Comparison of ENCODE assay signal across 13 cellular contexts in genomic region chr3:10219737-10220136, GRCh38. TPM values are rescaled to one million over a fixed set of nuclear protein-coding genes. Genes with fewer than 3 reads are reported as not detected.
A peak's percentile ranks its signal among the peaks of the same experiment; 100 is the strongest.
DNase-seq lines count a peak whose midpoint lies in the region; ATAC-seq and TF ChIP-seq lines count a peak whose summit lies in the region.
"Had no signal": no experiment of that assay in that cellular context is flagged by ENCODE, and none has a peak within 500 bp of the region (broad histone marks: within the 10 kb centered on the region; RNA-seq: fewer than 3 reads in every experiment).

No MANE protein-coding gene starts in this region.

- peaks cover 22% of the 10 kb centered on the region for H3K36me3 Mint-ChIP-seq in activated CD8-positive, alpha-beta memory T cell treated with anti-CD3 and anti-CD28 coated beads, Interleukin-2, amount 10 ng/mL, durations not matched to agents 7 days and 5 days
- peaks cover 19% of the 10 kb centered on the region for H3K36me3 Mint-ChIP-seq in activated T-cell treated with anti-CD3 and anti-CD28 coated beads, Interleukin-2, amount 50 U/mL, for 24 hours (ENCODE audit: low read depth)

- intact Hi-C loops in spleen (cut with DNase I; ENCODE audit: low total_unique reads): loop anchor here (10.0 kb wide), 2 partner anchors 55 to 195 kb away; partner anchors contain the start of genes FANCD2 and IRAK2

- CTCF ChIA-PET in activated CD8-positive, alpha-beta memory T cell treated with anti-CD3 and anti-CD28 coated beads, Interleukin-2, amount 10 ng/mL, durations not matched to agents 7 days and 5 days (lab: Charles Lee): interaction anchor here (1.0 to 1.8 kb wide), 3 partner anchors 16 to 101 kb away, joined by 3 to 4 read pairs (median 3); partner anchors contain the start of gene SEC13

- peak overlapping the region; percentile 79 for H3K27ac Mint-ChIP-seq in activated CD8-positive, alpha-beta memory T cell treated with anti-CD3 and anti-CD28 coated beads, Interleukin-2, amount 10 ng/mL, durations not matched to agents 7 days and 5 days
- H3K27ac Mint-ChIP-seq in activated T-cell treated with anti-CD3 and anti-CD28 coated beads, Interleukin-2, amount 50 U/mL, for 24 hours: no peak overlapping the region

- H3K27ac ChIP-seq in spleen (peak overlapping the region in 6 of 8 donors; percentile 55 to 77 (median 70)), coronary artery (no peak overlapping the region)

- H3K9me3 Mint-ChIP-seq in activated CD8-positive, alpha-beta memory T cell treated with anti-CD3 and anti-CD28 coated beads, Interleukin-2, amount 10 ng/mL, durations not matched to agents 7 days and 5 days (ENCODE audit: low read depth): peaks cover 5% of the 10 kb centered on the region
- H3K9me3 Mint-ChIP-seq in activated T-cell treated with anti-CD3 and anti-CD28 coated beads, Interleukin-2, amount 50 U/mL, for 24 hours: peaks cover 2% of the 10 kb centered on the region

- no peak for TF ChIP-seq POLR2A in spleen (IDR thresholded peaks at IDR 0.05)

- no peaks in the 10 kb centered on the region for H3K27me3 ChIP-seq in spleen (replicated peaks in 1 of 7)

- WGBS in spleen, 5 donors: 93 to 97% (median 95%) methylated on average over 9 of the region's 9 CpGs

- peaks cover 0 to 80% (median 21%) of the 10 kb centered on the region in 6 donors for H3K36me3 ChIP-seq in spleen

- TF ChIP-seq CTCF in spleen (IDR thresholded peaks at IDR 0.05 in 8 of 11, conservative IDR thresholded peaks at IDR 0.05 in 3 of 11) (no peak), coronary artery (IDR thresholded peaks at IDR 0.05) (no peak)

- no peaks in the 10 kb centered on the region for H3K27me3 Mint-ChIP-seq in activated CD8-positive, alpha-beta memory T cell treated with anti-CD3 and anti-CD28 coated beads, Interleukin-2, amount 10 ng/mL, durations not matched to agents 7 days and 5 days
- no peaks in the 10 kb centered on the region for H3K27me3 Mint-ChIP-seq in activated T-cell treated with anti-CD3 and anti-CD28 coated beads, Interleukin-2, amount 50 U/mL, for 24 hours

- H3K4me1 Mint-ChIP-seq in activated CD8-positive, alpha-beta memory T cell treated with anti-CD3 and anti-CD28 coated beads, Interleukin-2, amount 10 ng/mL, durations not matched to agents 7 days and 5 days: peaks cover 49% of the 10 kb centered on the region
- peaks cover 42% of the 10 kb centered on the region for H3K4me1 Mint-ChIP-seq in activated T-cell treated with anti-CD3 and anti-CD28 coated beads, Interleukin-2, amount 50 U/mL, for 24 hours (ENCODE audit: low read depth)

- no peak overlapping the region for H3K4me3 Mint-ChIP-seq in activated CD8-positive, alpha-beta memory T cell treated with anti-CD3 and anti-CD28 coated beads, Interleukin-2, amount 10 ng/mL, durations not matched to agents 7 days and 5 days
- no peak overlapping the region for H3K4me3 Mint-ChIP-seq in activated T-cell treated with anti-CD3 and anti-CD28 coated beads, Interleukin-2, amount 50 U/mL, for 24 hours

- ATAC-seq in activated CD8-positive, alpha-beta memory T cell treated with anti-CD3 and anti-CD28 coated beads, Interleukin-2, amount 10 ng/mL, durations not matched to agents 7 days and 5 days: no peak
- ATAC-seq: esophagus mucosa had no signal

- no peak for DNase-seq in activated CD8-positive, alpha-beta memory T cell treated with anti-CD3 and anti-CD28 coated beads, Interleukin-2, amount 10 ng/mL, durations not matched to agents 7 days and 5 days
- DNase-seq in activated CD8-positive, alpha-beta memory T cell treated with anti-CD3 and anti-CD28 coated beads, Interleukin-2, amount 50 U/mL, for 4 hours: no peak
- DNase-seq in NCI-H2029 treated with DMSO at 0.1 percent for 48 hours (lab: John Stamatoyannopoulos, UW): peak; percentile 90
- peak; percentile 36 for DNase-seq in astrocyte of the hippocampus (ENCODE audit: low read depth, low spot score)
- DNase-seq in spleen: peak; percentile 51
- DNase-seq in coronary artery (ENCODE audit: low spot score): no peak
- no peak for DNase-seq in activated T-cell treated with anti-CD3 and anti-CD28 coated beads, Interleukin-2, amount 50 U/mL, for 24 hours
- DNase-seq in islet precursor cell: no peak
- DNase-seq: DMS153, head of caudate nucleus, kidney, MM.1S had no signal

- H3K4me1 ChIP-seq in spleen: peaks cover 22 to 51% (median 33%) of the 10 kb centered on the region in 6 donors

- no peak overlapping the region for H3K4me3 ChIP-seq in spleen
- no peak overlapping the region for H3K4me3 ChIP-seq in coronary artery

- H3K9me3 ChIP-seq in spleen: peaks cover 0 to 14% (median 11%) of the 10 kb centered on the region in 8 donors

RNA-seq across cellular contexts. Expression of gene TATDN2, which starts 28.5 kb away (rescaled TPM):
- total RNA-seq in activated CD8-positive, alpha-beta memory T cell treated with anti-CD3 and anti-CD28 coated beads, Interleukin-2, amount 10 ng/mL, durations not matched to agents 7 days and 5 days: 10 to 100 TPM; 60.2 to 67.1 TPM
- 10 to 100 TPM; 32.8 to 56.1 (median 48.6) TPM for total RNA-seq in spleen
- 10 to 100 TPM; 15.4 to 20.4 (median 16.2) TPM for polyA plus RNA-seq in spleen

RNA-seq across cellular contexts. Expression of gene IRAK2, which starts 55.0 kb away (rescaled TPM):
- total RNA-seq in activated CD8-positive, alpha-beta memory T cell treated with anti-CD3 and anti-CD28 coated beads, Interleukin-2, amount 10 ng/mL, durations not matched to agents 7 days and 5 days: 1 to 10 TPM; 3.0 to 9.1 TPM
- total RNA-seq in spleen: 10 to 100 TPM in 3 of 7 donors, 1 to 10 TPM in 4; 4.8 to 11.8 (median 9.4) TPM
- 1 to 10 TPM; 1.4 to 3.4 (median 2.7) TPM for polyA plus RNA-seq in spleen

Comparison
In these comparisons a context has a peak if more than half of its experiments do, and no peak if none do; other contexts are left out.
1. DNase-seq: peak in NCI-H2029 treated with DMSO at 0.1 percent for 48 hours (single experiment), astrocyte of the hippocampus (single experiment) and spleen (single experiment); none in activated CD8-positive, alpha-beta memory T cell treated with anti-CD3 and anti-CD28 coated beads, Interleukin-2, amount 10 ng/mL, durations not matched to agents 7 days and 5 days (single experiment), activated CD8-positive, alpha-beta memory T cell treated with anti-CD3 and anti-CD28 coated beads, Interleukin-2, amount 50 U/mL, for 4 hours (single experiment), coronary artery (single experiment), activated T-cell treated with anti-CD3 and anti-CD28 coated beads, Interleukin-2, amount 50 U/mL, for 24 hours (single experiment) and islet precursor cell (single experiment).
2. H3K27ac ChIP-seq: peak in spleen (6 of 8); none in coronary artery (0 of 2).